ENCODE assay signal across 36 cellular contexts in the genomic region with DNA sequence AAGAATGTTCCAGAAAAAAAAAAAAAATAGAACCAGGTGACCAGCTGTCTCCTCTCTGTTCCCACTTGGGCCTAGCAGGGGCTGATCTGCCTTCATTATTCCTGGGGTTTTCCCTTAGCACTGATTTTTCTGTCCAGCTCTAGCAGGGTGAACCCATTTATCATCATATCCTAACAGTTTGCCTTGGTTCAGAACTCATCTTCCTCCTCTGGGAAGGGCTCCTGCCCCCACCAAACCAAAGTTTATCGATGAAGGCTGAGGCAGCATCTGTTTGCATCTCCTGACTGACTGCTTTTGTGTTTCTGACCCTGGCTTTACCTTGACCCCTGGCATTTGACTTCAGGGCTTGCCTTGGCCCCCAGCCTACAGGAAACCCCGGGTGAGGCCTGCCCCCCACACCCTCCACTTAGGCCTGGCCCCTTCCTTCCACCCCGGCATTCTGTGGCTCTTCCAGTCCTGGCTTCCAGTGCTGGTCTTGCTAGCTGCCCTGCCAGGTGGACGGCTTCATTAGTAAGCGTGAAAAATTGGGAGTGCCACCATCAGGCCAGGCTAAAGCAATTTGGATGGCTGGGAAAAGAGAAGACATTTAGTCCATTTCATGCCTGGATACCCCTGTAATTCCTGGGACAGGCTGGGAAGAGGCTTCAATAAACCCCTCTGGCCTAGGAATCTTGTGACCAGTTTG.
DNase-seq lines count a peak whose midpoint lies in the region; ATAC-seq, FAIRE-seq and TF ChIP-seq lines count a peak whose summit lies in the region.
"Had no signal": no experiment of that assay in that cellular context is flagged by ENCODE, and none has a peak within 500 bp of the region (broad histone marks: within the 10 kb centered on the region; RNA-seq: fewer than 3 reads in every experiment).

No MANE protein-coding gene starts in this region.

- no peaks in the 10 kb centered on the region for H3K36me3 Mint-ChIP-seq in activated T-cell treated with anti-CD3 and anti-CD28 coated beads, Interleukin-2, amount 50 U/mL, for 24 hours (ENCODE audit: low read depth)
- H3K36me3 Mint-ChIP-seq in WTC11: no peaks in the 10 kb centered on the region
- H3K36me3 Mint-ChIP-seq in progenitor cell of endocrine pancreas (ENCODE audit: insufficient read depth): peaks cover 2% of the 10 kb centered on the region
- H3K36me3 Mint-ChIP-seq: CD14-positive monocyte had no signal

- no peaks in the 10 kb centered on the region for H3K27me3 Mint-ChIP-seq in activated T-cell treated with anti-CD3 and anti-CD28 coated beads, Interleukin-2, amount 50 U/mL, for 24 hours
- H3K27me3 Mint-ChIP-seq in WTC11 (ENCODE audit: low read depth): no peaks in the 10 kb centered on the region
- no peaks in the 10 kb centered on the region for H3K27me3 Mint-ChIP-seq in progenitor cell of endocrine pancreas
- H3K27me3 Mint-ChIP-seq: activated naive CD8-positive, alpha-beta T cell treated with anti-CD3 and anti-CD28 coated beads, Interleukin-2, amount 50 U/mL, for 24 hours had no signal

- no peak for TF ChIP-seq CTCF in WTC11 (IDR thresholded peaks at IDR 0.05)
- no peak for TF ChIP-seq CTCF in kidney (IDR thresholded peaks at IDR 0.05; ENCODE audit: borderline replicate concordance, extremely low read depth, insufficient read depth)
- TF ChIP-seq CTCF in progenitor cell of endocrine pancreas (IDR thresholded peaks at IDR 0.05; ENCODE audit: unreplicated experiment): no peak

- H3K4me3 ChIP-seq in kidney (ENCODE audit: low read length in 2 of 2): no peak overlapping the region
- H3K4me3 ChIP-seq: esophagus muscularis mucosa, GM23338, suprapubic skin, uterus had no signal

- intact Hi-C loops in kidney (cut with DNase I): no loop called here

- no peaks in the 10 kb centered on the region for H3K36me3 ChIP-seq in kidney (ENCODE audit: control insufficient read depth in 1 of 2, insufficient read depth in 2 of 2, low read length in 2 of 2)
- H3K36me3 ChIP-seq: esophagus muscularis mucosa, suprapubic skin, uterus had no signal

- H3K9me3 Mint-ChIP-seq in activated T-cell treated with anti-CD3 and anti-CD28 coated beads, Interleukin-2, amount 50 U/mL, for 24 hours: no peaks in the 10 kb centered on the region
- H3K9me3 Mint-ChIP-seq in WTC11 (no peaks in the 10 kb centered on the region), progenitor cell of endocrine pancreas (ENCODE audit: low read depth) (no peaks in the 10 kb centered on the region)
- H3K9me3 Mint-ChIP-seq: activated naive CD8-positive, alpha-beta T cell treated with anti-CD3 and anti-CD28 coated beads, Interleukin-2, amount 50 U/mL, for 24 hours; CD14-positive monocyte; GM23338; T-helper 2 cell treated with Interferon-gamma antibody and Interleukin-4, amounts not matched to agents 5 μg/mL and 100 μg/mL, for 36 hours had no signal

- CTCF ChIA-PET in WTC11 (lab: Charles Lee): no interaction called here

- peak overlapping the region; percentile 44 for H3K27ac Mint-ChIP-seq in activated T-cell treated with anti-CD3 and anti-CD28 coated beads, Interleukin-2, amount 50 U/mL, for 24 hours
- H3K27ac Mint-ChIP-seq in WTC11 (no peak overlapping the region), progenitor cell of endocrine pancreas (peak overlapping the region; percentile 73)
- H3K27ac Mint-ChIP-seq: activated naive CD8-positive, alpha-beta T cell treated with anti-CD3 and anti-CD28 coated beads, Interleukin-2, amount 50 U/mL, for 24 hours; T-helper 2 cell treated with Interferon-gamma antibody and Interleukin-4, amounts not matched to agents 5 μg/mL and 100 μg/mL, for 36 hours had no signal

- H3K9ac ChIP-seq in kidney (ENCODE audit: low read length in 2 of 2): no peak overlapping the region
- H3K9ac ChIP-seq: KMS-11 had no signal

- H3K4me1 ChIP-seq in kidney (ENCODE audit: control insufficient read depth in 1 of 2, insufficient read depth in 1 of 2, low read depth in 1 of 2, low read length in 2 of 2): peaks cover 5% of the 10 kb centered on the region in 2 donors
- H3K4me1 ChIP-seq: uterus had no signal

- POLR2A ChIA-PET in WTC11 (lab: Charles Lee): interaction anchor here (0.7 to 0.8 kb wide), 2 partner anchors 381 to 512 kb away, joined by 3 read pairs; no protein-coding TSS in a partner anchor

- H3K4me1 Mint-ChIP-seq in activated T-cell treated with anti-CD3 and anti-CD28 coated beads, Interleukin-2, amount 50 U/mL, for 24 hours (ENCODE audit: low read depth): peaks cover 10% of the 10 kb centered on the region
- H3K4me1 Mint-ChIP-seq in WTC11 (peaks cover 27% of the 10 kb centered on the region), progenitor cell of endocrine pancreas (ENCODE audit: low read depth) (peaks cover 14% of the 10 kb centered on the region)

- FAIRE-seq in kidney (lab: Jason Lieb, UNC): no peak
- FAIRE-seq: astrocyte, GM19239, islet of Langerhans had no signal

- no peaks in the 10 kb centered on the region for H3K9me3 ChIP-seq in kidney (ENCODE audit: control insufficient read depth in 1 of 2, low read length in 2 of 2)
- H3K9me3 ChIP-seq: esophagus muscularis mucosa, suprapubic skin, uterus had no signal

- DNase-seq in activated T-cell treated with anti-CD3 and anti-CD28 coated beads, Interleukin-2, amount 50 U/mL, for 24 hours: no peak
- no peak for DNase-seq in activated T-cell treated with anti-CD3 and anti-CD28 coated beads, Interleukin-2, amount 50 U/mL, for 48 hours
- DNase-seq in WTC11 (ENCODE audit: low spot score): no peak
- DNase-seq in kidney: peak; percentile 8
- no peak for DNase-seq in progenitor cell of endocrine pancreas (ENCODE audit: low spot score, unreplicated experiment)
- DNase-seq in activated naive CD4-positive, alpha-beta T cell (lab: John Stamatoyannopoulos, UW): no peak
- DNase-seq in NCI-H1694 (lab: John Stamatoyannopoulos, UW): no peak
- no peak for DNase-seq in T-helper 2 cell
- DNase-seq: 8988T; activated CD4-positive, alpha-beta T cell treated with anti-CD3 and anti-CD28 coated beads for 48 hours; activated gamma-delta T cell; activated naive CD8-positive, alpha-beta T cell treated with anti-CD3 and anti-CD28 coated beads, Interleukin-2, amount 50 U/mL, for 24 hours; Calu3; central memory CD4-positive, alpha-beta T cell; dermis blood vessel endothelial cell; foreskin fibroblast; head of caudate nucleus; left ventricle myocardium superior; NCI-H1417 treated with DMSO at 0.1 percent for 48 hours; NCI-H2081 treated with DMSO at 0.1 percent for 48 hours; NCI-H2227 treated with DMSO at 0.1 percent for 48 hours; NCI-H526; nucleus accumbens; SHP77; stimulated activated CD4-positive, alpha-beta T cell treated with anti-CD3 and anti-CD28 coated beads, Interleukin-4, amount 100 ng/mL, for 24 hours; uterus had no signal

- H3K27ac ChIP-seq in kidney (ENCODE audit: low read depth in 2 of 2, low read length in 2 of 2): no peak overlapping the region
- H3K27ac ChIP-seq: esophagus muscularis mucosa, KMS-11, suprapubic skin, uterus had no signal

- no peak for ATAC-seq in WTC11
- ATAC-seq: activated naive CD8-positive, alpha-beta T cell treated with anti-CD3 and anti-CD28 coated beads, Interleukin-2, amount 50 U/mL, for 24 hours; GM23338; left ventricle myocardium superior; Panc1 had no signal

- H3K4me3 Mint-ChIP-seq in activated T-cell treated with anti-CD3 and anti-CD28 coated beads, Interleukin-2, amount 50 U/mL, for 24 hours: no peak overlapping the region
- H3K4me3 Mint-ChIP-seq in WTC11 (no peak overlapping the region), progenitor cell of endocrine pancreas (ENCODE audit: low read depth) (no peak overlapping the region)
- H3K4me3 Mint-ChIP-seq: activated naive CD8-positive, alpha-beta T cell treated with anti-CD3 and anti-CD28 coated beads, Interleukin-2, amount 50 U/mL, for 24 hours; CD14-positive monocyte; GM23338; T-helper 2 cell treated with Interferon-gamma antibody and Interleukin-4, amounts not matched to agents 5 μg/mL and 100 μg/mL, for 36 hours had no signal

TF ChIP-seq in WTC11, 78 proteins besides CTCF, POLR2A, EP300 and RAD21:
- TF ChIP-seq NR2C2 (CRISPR knock-in tag; IDR thresholded peaks at IDR 0.05) (no peak), MAX (CRISPR knock-in tag; IDR thresholded peaks at IDR 0.05) (no peak), ZNF317 (CRISPR knock-in tag; IDR thresholded peaks at IDR 0.05; ENCODE audit: borderline replicate concordance, low read depth) (no peak), RORB (CRISPR knock-in tag; IDR thresholded peaks at IDR 0.05) (no peak), NFE2L1 (CRISPR knock-in tag; IDR thresholded peaks at IDR 0.05) (no peak), FOXP1 (CRISPR knock-in tag; IDR thresholded peaks at IDR 0.05; ENCODE audit: borderline replicate concordance) (no peak), NFATC4 (CRISPR knock-in tag; IDR thresholded peaks at IDR 0.05) (no peak), GABPB1 (CRISPR knock-in tag; IDR thresholded peaks at IDR 0.05) (peak; percentile 62)
- TF ChIP-seq, protein P1, sequence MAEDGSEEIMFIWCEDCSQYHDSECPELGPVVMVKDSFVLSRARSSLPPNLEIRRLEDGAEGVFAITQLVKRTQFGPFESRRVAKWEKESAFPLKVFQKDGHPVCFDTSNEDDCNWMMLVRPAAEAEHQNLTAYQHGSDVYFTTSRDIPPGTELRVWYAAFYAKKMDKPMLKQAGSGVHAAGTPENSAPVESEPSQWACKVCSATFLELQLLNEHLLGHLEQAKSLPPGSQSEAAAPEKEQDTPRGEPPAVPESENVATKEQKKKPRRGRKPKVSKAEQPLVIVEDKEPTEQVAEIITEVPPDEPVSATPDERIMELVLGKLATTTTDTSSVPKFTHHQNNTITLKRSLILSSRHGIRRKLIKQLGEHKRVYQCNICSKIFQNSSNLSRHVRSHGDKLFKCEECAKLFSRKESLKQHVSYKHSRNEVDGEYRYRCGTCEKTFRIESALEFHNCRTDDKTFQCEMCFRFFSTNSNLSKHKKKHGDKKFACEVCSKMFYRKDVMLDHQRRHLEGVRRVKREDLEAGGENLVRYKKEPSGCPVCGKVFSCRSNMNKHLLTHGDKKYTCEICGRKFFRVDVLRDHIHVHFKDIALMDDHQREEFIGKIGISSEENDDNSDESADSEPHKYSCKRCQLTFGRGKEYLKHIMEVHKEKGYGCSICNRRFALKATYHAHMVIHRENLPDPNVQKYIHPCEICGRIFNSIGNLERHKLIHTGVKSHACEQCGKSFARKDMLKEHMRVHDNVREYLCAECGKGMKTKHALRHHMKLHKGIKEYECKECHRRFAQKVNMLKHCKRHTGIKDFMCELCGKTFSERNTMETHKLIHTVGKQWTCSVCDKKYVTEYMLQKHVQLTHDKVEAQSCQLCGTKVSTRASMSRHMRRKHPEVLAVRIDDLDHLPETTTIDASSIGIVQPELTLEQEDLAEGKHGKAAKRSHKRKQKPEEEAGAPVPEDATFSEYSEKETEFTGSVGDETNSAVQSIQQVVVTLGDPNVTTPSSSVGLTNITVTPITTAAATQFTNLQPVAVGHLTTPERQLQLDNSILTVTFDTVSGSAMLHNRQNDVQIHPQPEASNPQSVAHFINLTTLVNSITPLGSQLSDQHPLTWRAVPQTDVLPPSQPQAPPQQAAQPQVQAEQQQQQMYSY (CRISPR knock-in tag; IDR thresholded peaks at IDR 0.05): peak; percentile 92
